16 cellular contexts compared by ENCODE assay signal in the genomic region with DNA sequence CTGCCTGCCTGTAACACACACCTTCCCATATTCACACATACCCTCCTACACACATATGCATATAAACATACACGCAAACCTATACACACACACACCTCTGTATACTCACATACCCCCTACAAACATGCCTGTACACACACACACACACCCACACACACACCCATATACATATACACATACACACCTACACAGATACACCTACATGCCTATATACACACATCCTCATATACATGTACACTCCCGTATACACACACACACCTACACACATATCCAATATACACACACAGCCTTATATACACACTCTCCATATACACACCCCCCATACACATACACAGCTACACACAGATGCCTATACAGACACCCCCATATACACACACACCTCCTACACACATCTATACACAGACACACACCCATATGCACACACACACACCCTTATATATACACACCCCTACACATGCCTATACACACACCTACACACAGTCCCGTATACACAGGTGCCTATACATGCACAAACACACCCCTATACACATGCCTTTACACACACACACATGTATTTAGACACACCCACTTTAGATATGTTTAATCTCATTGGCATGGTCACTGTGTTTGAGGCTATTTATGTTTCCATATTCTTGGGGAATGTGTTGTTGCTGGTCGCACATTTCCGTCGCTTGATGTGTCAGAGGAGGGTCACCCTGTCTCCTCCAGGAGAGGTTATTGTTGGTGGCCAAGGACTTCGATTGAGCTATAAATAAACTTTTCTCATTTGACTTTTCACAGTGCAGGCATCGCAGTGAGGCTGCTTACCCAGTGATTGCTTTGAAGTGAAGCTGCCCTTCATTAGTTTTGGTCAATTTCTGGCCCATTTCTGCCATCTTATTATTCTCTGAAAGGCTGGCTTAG.
"Had no signal": no experiment of that assay in that cellular context is flagged by ENCODE, and none has a peak within 500 bp of the region (broad histone marks: within the 10 kb centered on the region; RNA-seq: fewer than 3 reads in every experiment).

No MANE protein-coding gene starts in this region.

- FAIRE-seq: endothelial cell of umbilical vein, pancreas, small intestine had no signal

- ATAC-seq: left lobe of liver; lower lobe of right lung; pancreas; stimulated activated effector memory CD8-positive, alpha-beta T cell treated with anti-CD3 and anti-CD28 coated beads, Interleukin-12 subunit alpha, Interleukin-12 subunit beta, amount 100 ng/mL, for 72 hours had no signal

- DNase-seq: caudate nucleus; effector CD4-positive, alpha-beta T cell; endodermal cell; erythroblast; foreskin melanocyte; islet precursor cell; lower lobe of right lung; midbrain; nucleus accumbens; pancreas; small intestine; stimulated activated CD4-positive, alpha-beta T cell treated with anti-CD3 and anti-CD28 coated beads, Interleukin-12 subunit alpha, Interleukin-12 subunit beta, amount 100 ng/mL, for 4 hours; testis had no signal
